8 cellular contexts compared by ENCODE assay signal in genomic region chr12:108826807-108827721, GRCh38. TPM values are rescaled to one million over a fixed set of nuclear protein-coding genes. Genes with fewer than 3 reads are reported as not detected.
A peak's percentile ranks its signal among the peaks of the same experiment; 100 is the strongest.
DNase-seq lines count a peak whose midpoint lies in the region; TF ChIP-seq lines count a peak whose summit lies in the region.

No MANE protein-coding gene starts in this region.

- TF ChIP-seq CTCF in fibroblast of pulmonary artery (IDR thresholded peaks at IDR 0.05; ENCODE audit: low read length, missing control alignments), result no peak

- peak overlapping the region; percentile 37 for H3K4me3 ChIP-seq in fibroblast of pulmonary artery (replicated peaks; ENCODE audit: low read depth, low read length)

- DNase-seq in COLO829 (ENCODE audit: low spot score), result peak; percentile 75
- peak; percentile 26 for DNase-seq in SK-N-DZ (ENCODE audit: low spot score)
- DNase-seq in fibroblast of pulmonary artery (ENCODE audit: low read depth), result no peak
- DNase-seq in pons (ENCODE audit: low spot score), result peak; percentile 49
- no peak for DNase-seq in NCI-H2196 (lab: John Stamatoyannopoulos, UW; ENCODE audit: unreplicated experiment)
- DNase-seq in NOMO-1 treated with DMSO at 0.1 percent for 48 hours (lab: John Stamatoyannopoulos, UW; ENCODE audit: unreplicated experiment), result no peak
- DNase-seq in stimulated activated CD4-positive, alpha-beta T cell treated with anti-CD3 and anti-CD28 coated beads, Interleukin-4, amount 100 ng/mL, for 24 hours, result no peak
- DNase-seq in NCI-H526 (lab: John Stamatoyannopoulos, UW), result no peak

RNA-seq across cellular contexts. Expression of gene SSH1, which starts 30.3 kb away (rescaled TPM):
- polyA plus RNA-seq in SK-N-DZ (2014; cell fraction: cytosol; rRNA removed), result 3.6 and 3.7 TPM in 2 replicates
- 2.5 and 4.4 TPM in 2 replicates for polyA plus RNA-seq in SK-N-DZ (2014; cell fraction: nucleus; rRNA removed)

RNA-seq across cellular contexts. Expression of gene DAO, which starts 52.8 kb away (rescaled TPM):
- polyA plus RNA-seq in SK-N-DZ (2014; cell fraction: cytosol; rRNA removed), result not detected in 2 replicates
- not detected in 2 replicates for polyA plus RNA-seq in SK-N-DZ (2014; cell fraction: nucleus; rRNA removed)

Comparison
In these comparisons a context has a peak if more than half of its experiments do, and no peak if none do; other contexts are left out.
1. DNase-seq: peak in COLO829 (single experiment), SK-N-DZ (single experiment) and pons (single experiment); none in fibroblast of pulmonary artery (single experiment), NCI-H2196 (single experiment), NOMO-1 treated with DMSO at 0.1 percent for 48 hours (single experiment), stimulated activated CD4-positive, alpha-beta T cell treated with anti-CD3 and anti-CD28 coated beads, Interleukin-4, amount 100 ng/mL, for 24 hours (single experiment) and NCI-H526 (0 of 2).